ENCODE assay signal across 1 cellular context in genomic region chr6:49462927-49463611, GRCh38.
TF ChIP-seq lines count a peak whose summit lies in the region.

Gene CENPQ, plus strand, starts transcription at chr6:49463370. Its CDS starts 6,807 bp downstream, at chr6:49470177.
Gene MMUT, minus strand, starts transcription at chr6:49463253. Its CDS starts 3,787 bp downstream, at chr6:49459466.

TF ChIP-seq in HepG2, 621 proteins besides CTCF, POLR2A, EP300 and RAD21 (continued from another document and continues in another):
- TF ChIP-seq AHDC1 (CRISPR knock-in tag; IDR thresholded peaks at IDR 0.05; ENCODE audit: borderline replicate concordance) (no peak; the same call in 1 of the 2 replicates), SUZ12 (IDR thresholded peaks at IDR 0.05; ENCODE audit: low read depth, low read length) (no peak), ZNF646 (CRISPR knock-in tag; IDR thresholded peaks at IDR 0.05) (no peak), AHR (CRISPR knock-in tag; IDR thresholded peaks at IDR 0.05) (peak; percentile 62; the same call in 1 of the 2 replicates), EED (CRISPR knock-in tag; IDR thresholded peaks at IDR 0.05) (0 out of 2 replicates have a peak, but pooled peaks have one; percentile 48), ZNF253 (CRISPR knock-in tag; IDR thresholded peaks at IDR 0.05; ENCODE audit: borderline replicate concordance) (no peak), PCBP2 (optimal IDR thresholded peaks at IDR 0.05; ENCODE audit: low read depth, low read length, poor library complexity, severe bottlenecking) (no peak), ZMYM4 (CRISPR knock-in tag; IDR thresholded peaks at IDR 0.05) (peak; percentile 100), ZNF784 (CRISPR knock-in tag; IDR thresholded peaks at IDR 0.05; ENCODE audit: borderline replicate concordance) (no peak), ZBTB25 (CRISPR knock-in tag; IDR thresholded peaks at IDR 0.05) (peak; percentile 79; the same call in 1 of the 2 replicates), ZBTB26 (CRISPR knock-in tag; IDR thresholded peaks at IDR 0.05; ENCODE audit: borderline replicate concordance) (peak; percentile 44; the same call in 1 of the 2 replicates), MEIS1 (CRISPR knock-in tag; IDR thresholded peaks at IDR 0.05; ENCODE audit: borderline replicate concordance) (peak; percentile 75; the same call in 1 of the 2 replicates), TMF1 (CRISPR knock-in tag; IDR thresholded peaks at IDR 0.05; ENCODE audit: low read depth) (no peak), HNF4G (IDR thresholded peaks at IDR 0.05; ENCODE audit: borderline replicate concordance, low read depth, low read length) (no peak), HNF4G (CRISPR knock-in tag; IDR thresholded peaks at IDR 0.05; ENCODE audit: borderline replicate concordance, low read depth) (peak; percentile 48; the same call in 1 of the 2 replicates), SRY (CRISPR knock-in tag; IDR thresholded peaks at IDR 0.05) (0 out of 2 replicates have a peak, but pooled peaks have one; percentile 30), CBX2 (IDR thresholded peaks at IDR 0.05; ENCODE audit: low read depth, low read length) (no peak), CBX2 (CRISPR knock-in tag; IDR thresholded peaks at IDR 0.05; ENCODE audit: low read depth) (no peak), SAP130 (CRISPR knock-in tag; IDR thresholded peaks at IDR 0.05; ENCODE audit: low read depth) (peak; percentile 100), ZNF562 (CRISPR knock-in tag; IDR thresholded peaks at IDR 0.05; ENCODE audit: borderline replicate concordance) (no peak), CAMTA2 (CRISPR knock-in tag; IDR thresholded peaks at IDR 0.05; ENCODE audit: borderline replicate concordance) (no peak; the same call in 1 of the 2 replicates), TRIM22 (IDR thresholded peaks at IDR 0.05) (no peak), NRL (CRISPR knock-in tag; IDR thresholded peaks at IDR 0.05; ENCODE audit: borderline replicate concordance) (no peak; the same call in 1 of the 2 replicates), ZSCAN31 (CRISPR knock-in tag; IDR thresholded peaks at IDR 0.05; ENCODE audit: low read depth) (peak; percentile 72), ISL2 (CRISPR knock-in tag; IDR thresholded peaks at IDR 0.05) (peak; percentile 68), FOXJ3 (CRISPR knock-in tag; IDR thresholded peaks at IDR 0.05; ENCODE audit: borderline replicate concordance) (peak; percentile 79; the same call in 1 of the 2 replicates), ZBTB49 (CRISPR knock-in tag; IDR thresholded peaks at IDR 0.05; ENCODE audit: borderline replicate concordance) (no peak), XBP1 (CRISPR knock-in tag; IDR thresholded peaks at IDR 0.05) (no peak), BRF2 (CRISPR knock-in tag; IDR thresholded peaks at IDR 0.05) (peak; percentile 80; the same call in 1 of the 2 replicates), ZNF572 (CRISPR knock-in tag; IDR thresholded peaks at IDR 0.05) (no peak), ZNF660 (CRISPR knock-in tag; IDR thresholded peaks at IDR 0.05; ENCODE audit: borderline replicate concordance, low read depth) (no peak), ZNF563 (CRISPR knock-in tag; IDR thresholded peaks at IDR 0.05) (peak; percentile 84), ZMYM3 (CRISPR knock-in tag; IDR thresholded peaks at IDR 0.05) (no peak), LBX2 (CRISPR knock-in tag; IDR thresholded peaks at IDR 0.05; ENCODE audit: borderline replicate concordance) (peak; percentile 23; the same call in 1 of the 2 replicates), ZNF484 (CRISPR knock-in tag; IDR thresholded peaks at IDR 0.05; ENCODE audit: borderline replicate concordance, low read depth) (no peak)
